18 cellular contexts compared by ENCODE assay signal in genomic region chr2:42239811-42240210, GRCh38.
DNase-seq lines count a peak whose midpoint lies in the region; ATAC-seq and TF ChIP-seq lines count a peak whose summit lies in the region.
"Had no signal": no experiment of that assay in that cellular context is flagged by ENCODE, and none has a peak within 500 bp of the region (broad histone marks: within the 10 kb centered on the region; RNA-seq: fewer than 3 reads in every experiment).

No MANE protein-coding gene starts in this region.

- H3K4me3 Mint-ChIP-seq in activated T-cell treated with anti-CD3 and anti-CD28 coated beads, Interleukin-2, amount 50 U/mL, for 4 hours = peak overlapping the region; percentile 29
- H3K4me3 Mint-ChIP-seq in CD4-positive, alpha-beta memory T cell = peak overlapping the region in 3 of 8 donors; percentile 45 to 68 (median 56)
- H3K4me3 Mint-ChIP-seq in T-helper 17 cell (peak overlapping the region; percentile 47), nephron (no peak overlapping the region)

- no peak overlapping the region for H3K4me3 ChIP-seq in CD4-positive, alpha-beta memory T cell (ENCODE audit: low read length in 2 of 2)

- no peak for DNase-seq in activated T-cell treated with anti-CD3 and anti-CD28 coated beads, Interleukin-2, amount 50 U/mL, for 4 hours
- no peak for DNase-seq in activated T-cell treated with anti-CD3 and anti-CD28 coated beads, Interleukin-2, amount 50 U/mL, for 48 hours
- DNase-seq in CD4-positive, alpha-beta memory T cell = no peak
- DNase-seq in T-helper 17 cell = no peak
- no peak for DNase-seq in HuH-7.5 (ENCODE audit: low spot score)
- no peak for DNase-seq in cerebellar cortex (ENCODE audit: low spot score)
- DNase-seq: GF-D8, MM.1S, NCI-H1105 treated with DMSO at 0.1 percent for 48 hours, NCI-H187 treated with DMSO at 0.1 percent for 48 hours, NCI-H2171 treated with DMSO at 0.1 percent for 48 hours, NCI-H774, SHP77 had no signal

- peaks cover 87% of the 10 kb centered on the region for H3K4me1 Mint-ChIP-seq in activated T-cell treated with anti-CD3 and anti-CD28 coated beads, Interleukin-2, amount 50 U/mL, for 4 hours (ENCODE audit: low read depth)
- H3K4me1 Mint-ChIP-seq in CD4-positive, alpha-beta memory T cell = peaks cover 67 to 95% (median 80%) of the 10 kb centered on the region in 4 donors
- peaks cover 60% of the 10 kb centered on the region for H3K4me1 Mint-ChIP-seq in T-helper 17 cell
- peaks cover 50% of the 10 kb centered on the region for H3K4me1 Mint-ChIP-seq in nephron

- peak in 1 of 2 donors; percentile 44 for ATAC-seq in activated T-cell treated with anti-CD3 and anti-CD28 coated beads, Interleukin-2, amount 50 U/mL, for 4 hours
- ATAC-seq in T-helper 17 cell = no peak
- ATAC-seq in HG02840 (IDR thresholded peaks at IDR 0.05; ENCODE audit: low FRiP score, unreplicated experiment) = no peak
- ATAC-seq: Panc1 had no signal

- peak overlapping the region in 5 of 7 donors; percentile 9 to 89 (median 74) for H3K27ac Mint-ChIP-seq in CD4-positive, alpha-beta memory T cell
- peak overlapping the region; percentile 91 for H3K27ac Mint-ChIP-seq in T-helper 17 cell
- H3K27ac Mint-ChIP-seq in nephron = peak overlapping the region in 2 of 3 experiments; percentile 30 to 47

- peaks cover 3% of the 10 kb centered on the region for H3K36me3 Mint-ChIP-seq in activated T-cell treated with anti-CD3 and anti-CD28 coated beads, Interleukin-2, amount 50 U/mL, for 4 hours (ENCODE audit: insufficient read depth)
- peaks cover 6 to 24% of the 10 kb centered on the region in 2 donors for H3K36me3 Mint-ChIP-seq in CD4-positive, alpha-beta memory T cell
- H3K36me3 Mint-ChIP-seq in T-helper 17 cell (ENCODE audit: low read depth) = no peaks in the 10 kb centered on the region
- peaks cover 6% of the 10 kb centered on the region for H3K36me3 Mint-ChIP-seq in nephron (ENCODE audit: low read depth)

- H3K27me3 ChIP-seq in CD4-positive, alpha-beta memory T cell (ENCODE audit: insufficient read depth, low read length) = no peaks in the 10 kb centered on the region

- H3K27me3 Mint-ChIP-seq in activated T-cell treated with anti-CD3 and anti-CD28 coated beads, Interleukin-2, amount 50 U/mL, for 4 hours (ENCODE audit: low read depth) = no peaks in the 10 kb centered on the region
- H3K27me3 Mint-ChIP-seq in CD4-positive, alpha-beta memory T cell = no peaks in the 10 kb centered on the region
- H3K27me3 Mint-ChIP-seq in T-helper 17 cell = no peaks in the 10 kb centered on the region
- no peaks in the 10 kb centered on the region for H3K27me3 Mint-ChIP-seq in nephron (ENCODE audit: low read depth)

- H3K9me3 Mint-ChIP-seq in activated T-cell treated with anti-CD3 and anti-CD28 coated beads, Interleukin-2, amount 50 U/mL, for 4 hours = no peaks in the 10 kb centered on the region
- H3K9me3 Mint-ChIP-seq in CD4-positive, alpha-beta memory T cell = no peaks in the 10 kb centered on the region
- H3K9me3 Mint-ChIP-seq in nephron = no peaks in the 10 kb centered on the region

- peaks cover 96% of the 10 kb centered on the region for H3K4me1 ChIP-seq in CD4-positive, alpha-beta memory T cell (ENCODE audit: insufficient read depth, low read length)

- H3K9me3 ChIP-seq in CD4-positive, alpha-beta memory T cell (ENCODE audit: control insufficient read depth in 1 of 2, low read length in 2 of 2) = no peaks in the 10 kb centered on the region
- H3K9me3 ChIP-seq in T-helper 17 cell (ENCODE audit: control insufficient read depth, low read length, poor library complexity, severe bottlenecking) = no peaks in the 10 kb centered on the region

- no peak for TF ChIP-seq CTCF in nephron (IDR thresholded peaks at IDR 0.05; ENCODE audit: unreplicated experiment in 3 of 3)

- no peaks in the 10 kb centered on the region for H3K36me3 ChIP-seq in CD4-positive, alpha-beta memory T cell (ENCODE audit: insufficient read depth, low read length)

- POLR2A ChIA-PET in CD4-positive, alpha-beta memory T cell (lab: Charles Lee; ENCODE audit: partially characterized antibody) = interaction anchor here (1.0 to 1.8 kb wide), 2 partner anchors 13 to 134 kb away, joined by 3 to 5 read pairs; no protein-coding TSS in a partner anchor

- intact Hi-C loops in CD4-positive, alpha-beta memory T cell (cut with micrococcal nuclease) = loop anchor here (2.0 to 5.0 kb wide), 3 partner anchors 33 to 371 kb away; no protein-coding TSS in a partner anchor

- CTCF ChIA-PET in CD4-positive, alpha-beta memory T cell (lab: Charles Lee; ENCODE audit: partially characterized antibody) = interaction anchor here (0.7 to 11.9 kb wide), 11 partner anchors 8 to 389 kb away, joined by 3 to 99 read pairs (median 3); no protein-coding TSS in a partner anchor

- H3K27ac ChIP-seq in CD4-positive, alpha-beta memory T cell (ENCODE audit: low read depth, low read length) = no peak overlapping the region
- H3K27ac ChIP-seq: C4-2B, KMS-11 had no signal

Comparison
In these comparisons a context has a peak if more than half of its experiments do, and no peak if none do; other contexts are left out.
1. H3K4me3 Mint-ChIP-seq: peak in activated T-cell treated with anti-CD3 and anti-CD28 coated beads, Interleukin-2, amount 50 U/mL, for 4 hours (single experiment) and T-helper 17 cell (single experiment); none in nephron (0 of 3).
2. H3K27ac Mint-ChIP-seq: peak in every context shown above with its lines; median percentile 91 in T-helper 17 cell; 74 in CD4-positive, alpha-beta memory T cell; 38 in nephron.